ENCODE assay signal across 8 cellular contexts in genomic region chr22:30649430-30650007, GRCh38. TPM values are rescaled to one million over a fixed set of nuclear protein-coding genes. Genes with fewer than 3 reads are reported as not detected.
DNase-seq lines count a peak whose midpoint lies in the region; ATAC-seq, FAIRE-seq and TF ChIP-seq lines count a peak whose summit lies in the region.

No MANE protein-coding gene starts in this region.

- TF ChIP-seq EP300 in HepG2 (IDR thresholded peaks at IDR 0.05; ENCODE audit: low read depth in 2 of 2, low read length in 2 of 2) (no peak), HepG2 (CRISPR knock-in tag; IDR thresholded peaks at IDR 0.05; ENCODE audit: borderline replicate concordance) (no peak)

- peaks cover 25% of the 10 kb centered on the region for H3K4me1 Mint-ChIP-seq in T-helper 2 cell treated with Interferon-gamma antibody and Interleukin-4, amounts not matched to agents 5 μg/mL and 100 μg/mL, for 36 hours (ENCODE audit: low read depth)

- peaks cover 3% of the 10 kb centered on the region for H3K36me3 Mint-ChIP-seq in T-helper 2 cell treated with Interferon-gamma antibody and Interleukin-4, amounts not matched to agents 5 μg/mL and 100 μg/mL, for 36 hours (ENCODE audit: low read depth)

- H3K9me3 ChIP-seq in adipocyte (ENCODE audit: control insufficient read depth, low read length) = no peaks in the 10 kb centered on the region
- H3K9me3 ChIP-seq in HepG2 (ENCODE audit: low read length) = no peaks in the 10 kb centered on the region

- POLR2A ChIA-PET in HepG2 (lab: Yijun Ruan, JAX) = interaction anchor here (0.5 kb wide), 1 partner anchor 449 kb away, joined by 4 read pairs; no protein-coding TSS in a partner anchor

- TF ChIP-seq RAD21 in HepG2 (CRISPR knock-in tag; IDR thresholded peaks at IDR 0.05) = no peak

- H3K27me3 ChIP-seq in adipocyte (replicated peaks; ENCODE audit: control insufficient read depth, insufficient read depth, low read length) (no peaks in the 10 kb centered on the region), HepG2 (ENCODE audit: control insufficient read depth in 1 of 2, insufficient read depth in 2 of 2, low read length in 2 of 2) (no peaks in the 10 kb centered on the region)

- no peaks in the 10 kb centered on the region for H3K79me2 ChIP-seq in HepG2 (ENCODE audit: insufficient read depth, low read length)

- H3K36me3 ChIP-seq in adipocyte (ENCODE audit: control insufficient read depth, insufficient read depth, low read length, severe bottlenecking) (no peaks in the 10 kb centered on the region), HepG2 (replicated peaks in 1 of 2; ENCODE audit: control insufficient read depth in 1 of 2, insufficient read depth in 2 of 2, low read length in 2 of 2) (no peaks in the 10 kb centered on the region)

- BruUV-seq in HepG2 (replicated peaks; lab: Mats Ljungman, UMichigan) = no TSS peak

- intact Hi-C loops in HepG2 (cut with micrococcal nuclease; ENCODE audit: unreplicated experiment) = no loop called here

- no peak overlapping the region for H3K27ac ChIP-seq in HepG2 (ENCODE audit: extremely low read length, insufficient read depth, low read length)

- H3K4me3 ChIP-seq in AG10803 (ENCODE audit: low read length) (no peak overlapping the region), adipocyte (ENCODE audit: low read length) (no peak overlapping the region), HepG2 (replicated peaks in 1 of 3; ENCODE audit: insufficient read depth in 1 of 3, low read depth in 2 of 3, low read length in 3 of 3) (no peak overlapping the region)

- H3K27me3 Mint-ChIP-seq in T-helper 2 cell treated with Interferon-gamma antibody and Interleukin-4, amounts not matched to agents 5 μg/mL and 100 μg/mL, for 36 hours (ENCODE audit: low read depth) = no peaks in the 10 kb centered on the region

- no peak overlapping the region for H3K4me2 ChIP-seq in HepG2 (ENCODE audit: low read depth, low read length)

- H3K27ac Mint-ChIP-seq in T-helper 2 cell treated with Interferon-gamma antibody and Interleukin-4, amounts not matched to agents 5 μg/mL and 100 μg/mL, for 36 hours = peak overlapping the region; percentile 87

- in situ Hi-C loops in HepG2 (cut with HindIII; ENCODE audit: extremely low pct_ligation_motif_present, low pct_unique_long_range_greater_than_20kb) = no loop called here

- H2AFZ ChIP-seq in HepG2 (ENCODE audit: low read length) = no peak overlapping the region

- DNase-seq in AG10803 (ENCODE audit: low read depth) (peak; percentile 56), adipocyte (ENCODE audit: low read depth) (peak; percentile 66), HepG2 (ENCODE audit: low spot score) (no peak), cortex of kidney (lab: John Stamatoyannopoulos, UW) (no peak)
- peak; percentile 91 for DNase-seq in T-helper 2 cell treated with Interferon-gamma antibody and Interleukin-4, amounts not matched to agents 5 μg/mL and 100 μg/mL, for 36 hours (ENCODE audit: low spot score)
- DNase-seq in stimulated activated CD8-positive, alpha-beta memory T cell treated with anti-CD3 and anti-CD28 coated beads, Interleukin-7, amount 100 ng/mL, for 48 hours (ENCODE audit: extremely low read depth in 1 of 2, low read depth in 1 of 2) = peak; percentile 74 to 90

- CTCF ChIA-PET in HepG2 (lab: Yijun Ruan, JAX; ENCODE audit: low intra/inter-chr PET ratio, low total read pairs) = no interaction called here

- 0% methylated on average over 1 of the region's 7 CpGs for WGBS in HepG2 (ENCODE audit: low lambda C conversion rate)

- H3K9ac ChIP-seq in adipocyte (ENCODE audit: low read length) (no peak overlapping the region), HepG2 (ENCODE audit: insufficient read depth, low read depth, low read length) (no peak overlapping the region)

- no peaks in the 10 kb centered on the region for H4K20me1 ChIP-seq in HepG2 (ENCODE audit: insufficient read depth, low read length)

- TF ChIP-seq CTCF in AG10803 (conservative IDR thresholded peaks at IDR 0.05; ENCODE audit: low read length) = 0 out of 2 replicates have a peak, but pooled peaks have one; percentile 4
- no peak for TF ChIP-seq CTCF in HepG2 (CRISPR knock-in tag; IDR thresholded peaks at IDR 0.05)

- peaks cover 10% of the 10 kb centered on the region for H3K4me1 ChIP-seq in adipocyte (ENCODE audit: control insufficient read depth, insufficient read depth, low read length)
- H3K4me1 ChIP-seq in HepG2 (ENCODE audit: insufficient read depth, low read length) = no peaks in the 10 kb centered on the region

- ATAC-seq in HG02759 (IDR thresholded peaks at IDR 0.05; ENCODE audit: unreplicated experiment) (peak; percentile 90), HepG2 (peak; percentile 79), GM18861 (IDR thresholded peaks at IDR 0.05; ENCODE audit: unreplicated experiment) (no peak)

- H3K9me3 Mint-ChIP-seq in T-helper 2 cell treated with Interferon-gamma antibody and Interleukin-4, amounts not matched to agents 5 μg/mL and 100 μg/mL, for 36 hours = no peaks in the 10 kb centered on the region

- no peak overlapping the region for H3K4me3 Mint-ChIP-seq in T-helper 2 cell treated with Interferon-gamma antibody and Interleukin-4, amounts not matched to agents 5 μg/mL and 100 μg/mL, for 36 hours

- TF ChIP-seq POLR2A in HepG2 (IDR thresholded peaks at IDR 0.05; ENCODE audit: insufficient read depth in 1 of 2, low read depth in 2 of 2, low read length in 2 of 2) = no peak

- FAIRE-seq in HepG2 (lab: Jason Lieb, UNC) = no peak

RNA-seq across cellular contexts. Expression of gene SLC35E4, which starts 13.9 kb away (rescaled TPM):
- 0.15 TPM in 1 of 2 replicates, not detected in the other for total RNA-seq in HepG2 (2016; rRNA removed; fragmentation: Illumina TruSeq; extraction: Trizol)
- 0.09 TPM in 1 of 2 replicates, not detected in the other for total RNA-seq in HepG2 (2016; cell fraction: cytosol; rRNA removed; fragmentation: Illumina TruSeq; extraction: Trizol; ENCODE audit: low read depth)
- total RNA-seq in HepG2 (2016; cell fraction: insoluble cytoplasmic fraction; rRNA removed; fragmentation: Illumina TruSeq; extraction: Trizol) = 0.13 TPM in 1 of 2 replicates, not detected in the other
- 0.14 TPM in 1 of 2 replicates, not detected in the other for total RNA-seq in HepG2 (2016; cell fraction: membrane; rRNA removed; fragmentation: Illumina TruSeq; extraction: Trizol)
- 0.12 and 0.16 TPM in 2 replicates for total RNA-seq in HepG2 (2016; cell fraction: nucleus; rRNA removed; fragmentation: Illumina TruSeq; extraction: Trizol)
- 0.07 and 0.13 TPM in 2 replicates for polyA plus RNA-seq in HepG2 (2011; rRNA removed)
- polyA plus RNA-seq in HepG2 (2011; cell fraction: cytosol; rRNA removed) = 0.09 and 0.17 TPM in 2 replicates
- polyA plus RNA-seq in HepG2 (2011; cell fraction: nucleus; rRNA removed) = 0.10 TPM in 1 of 2 replicates, not detected in the other
- polyA plus RNA-seq in HepG2 (2012) = 0.07 and 0.08 TPM in 2 replicates
- not detected in 2 replicates for polyA plus RNA-seq in HepG2 (2016; cell fraction: cytosol; fragmentation: Illumina TruSeq; extraction: Trizol; ENCODE audit: low read depth)
- 0.09 TPM in 1 of 2 replicates, not detected in the other for polyA plus RNA-seq in HepG2 (2016; cell fraction: insoluble cytoplasmic fraction; fragmentation: Illumina TruSeq; extraction: Trizol; ENCODE audit: low read depth)
- polyA plus RNA-seq in HepG2 (2016; cell fraction: membrane; fragmentation: Illumina TruSeq; extraction: Trizol; ENCODE audit: low read depth) = 0.06 TPM in 1 of 2 replicates, not detected in the other
- 0.33 TPM in 1 of 2 replicates, not detected in the other for polyA plus RNA-seq in HepG2 (2016; cell fraction: nucleus; fragmentation: Illumina TruSeq; extraction: Trizol; ENCODE audit: insufficient read depth, low read depth)
- 0.12 and 3.3 TPM in 2 replicates for polyA minus RNA-seq in HepG2 (2011; rRNA and poly(A)+ RNA removed; ENCODE audit: low replicate concordance)
- polyA minus RNA-seq in HepG2 (2011; cell fraction: cytosol; rRNA and poly(A)+ RNA removed) = 0.18 TPM in 1 of 2 replicates, not detected in the other
- polyA minus RNA-seq in HepG2 (2011; cell fraction: nucleus; rRNA and poly(A)+ RNA removed) = not detected in 2 replicates

RNA-seq across cellular contexts. Expression of gene DUSP18, which starts 18.2 kb away (rescaled TPM):
- total RNA-seq in HepG2 (2016; rRNA removed; fragmentation: Illumina TruSeq; extraction: Trizol) = 1.4 and 2.0 TPM in 2 replicates
- total RNA-seq in HepG2 (2016; cell fraction: cytosol; rRNA removed; fragmentation: Illumina TruSeq; extraction: Trizol; ENCODE audit: low read depth) = 0.44 and 1.1 TPM in 2 replicates
- 1.2 and 1.4 TPM in 2 replicates for total RNA-seq in HepG2 (2016; cell fraction: insoluble cytoplasmic fraction; rRNA removed; fragmentation: Illumina TruSeq; extraction: Trizol)
- 2.3 and 2.4 TPM in 2 replicates for total RNA-seq in HepG2 (2016; cell fraction: membrane; rRNA removed; fragmentation: Illumina TruSeq; extraction: Trizol)
- total RNA-seq in HepG2 (2016; cell fraction: nucleus; rRNA removed; fragmentation: Illumina TruSeq; extraction: Trizol) = 0.91 and 1.3 TPM in 2 replicates
- polyA plus RNA-seq in HepG2 (2011; rRNA removed) = 2.1 and 2.3 TPM in 2 replicates
- polyA plus RNA-seq in HepG2 (2011; cell fraction: cytosol; rRNA removed) = 2.6 and 2.8 TPM in 2 replicates
- 2.1 and 2.7 TPM in 2 replicates for polyA plus RNA-seq in HepG2 (2011; cell fraction: nucleus; rRNA removed)
- polyA plus RNA-seq in HepG2 (2012) = 0.81 and 0.87 TPM in 2 replicates
- polyA plus RNA-seq in HepG2 (2016; cell fraction: cytosol; fragmentation: Illumina TruSeq; extraction: Trizol; ENCODE audit: low read depth) = 1.1 and 1.7 TPM in 2 replicates
- polyA plus RNA-seq in HepG2 (2016; cell fraction: insoluble cytoplasmic fraction; fragmentation: Illumina TruSeq; extraction: Trizol; ENCODE audit: low read depth) = 1.6 and 1.7 TPM in 2 replicates
- 1.8 and 2.1 TPM in 2 replicates for polyA plus RNA-seq in HepG2 (2016; cell fraction: membrane; fragmentation: Illumina TruSeq; extraction: Trizol; ENCODE audit: low read depth)
- 1.0 and 1.5 TPM in 2 replicates for polyA plus RNA-seq in HepG2 (2016; cell fraction: nucleus; fragmentation: Illumina TruSeq; extraction: Trizol; ENCODE audit: insufficient read depth, low read depth)
- polyA minus RNA-seq in HepG2 (2011; rRNA and poly(A)+ RNA removed; ENCODE audit: low replicate concordance) = 3.0 and 7.6 TPM in 2 replicates
- 0.79 and 1.8 TPM in 2 replicates for polyA minus RNA-seq in HepG2 (2011; cell fraction: cytosol; rRNA and poly(A)+ RNA removed)
- 1.3 and 1.7 TPM in 2 replicates for polyA minus RNA-seq in HepG2 (2011; cell fraction: nucleus; rRNA and poly(A)+ RNA removed)

RNA-seq across cellular contexts. Expression of gene TCN2, which starts 42.5 kb away (rescaled TPM):
- total RNA-seq in HepG2 (2016; rRNA removed; fragmentation: Illumina TruSeq; extraction: Trizol) = 0.31 TPM in 1 of 2 replicates, not detected in the other
- 0.30 TPM in 1 of 2 replicates, not detected in the other for total RNA-seq in HepG2 (2016; cell fraction: cytosol; rRNA removed; fragmentation: Illumina TruSeq; extraction: Trizol; ENCODE audit: low read depth)
- 0.15 and 0.45 TPM in 2 replicates for total RNA-seq in HepG2 (2016; cell fraction: insoluble cytoplasmic fraction; rRNA removed; fragmentation: Illumina TruSeq; extraction: Trizol)
- total RNA-seq in HepG2 (2016; cell fraction: membrane; rRNA removed; fragmentation: Illumina TruSeq; extraction: Trizol) = 0.17 and 0.28 TPM in 2 replicates
- 0.34 and 0.43 TPM in 2 replicates for total RNA-seq in HepG2 (2016; cell fraction: nucleus; rRNA removed; fragmentation: Illumina TruSeq; extraction: Trizol)
- polyA plus RNA-seq in HepG2 (2011; rRNA removed) = 0.29 and 0.67 TPM in 2 replicates
- polyA plus RNA-seq in HepG2 (2011; cell fraction: cytosol; rRNA removed) = 0.37 and 0.55 TPM in 2 replicates
- polyA plus RNA-seq in HepG2 (2011; cell fraction: nucleus; rRNA removed) = 0.35 and 0.59 TPM in 2 replicates
- polyA plus RNA-seq in HepG2 (2012) = 0.40 and 0.61 TPM in 2 replicates
- polyA plus RNA-seq in HepG2 (2016; cell fraction: cytosol; fragmentation: Illumina TruSeq; extraction: Trizol; ENCODE audit: low read depth) = 0.06 and 0.10 TPM in 2 replicates
- 0.20 and 0.21 TPM in 2 replicates for polyA plus RNA-seq in HepG2 (2016; cell fraction: insoluble cytoplasmic fraction; fragmentation: Illumina TruSeq; extraction: Trizol; ENCODE audit: low read depth)
- polyA plus RNA-seq in HepG2 (2016; cell fraction: membrane; fragmentation: Illumina TruSeq; extraction: Trizol; ENCODE audit: low read depth) = 0.16 and 0.31 TPM in 2 replicates
- polyA plus RNA-seq in HepG2 (2016; cell fraction: nucleus; fragmentation: Illumina TruSeq; extraction: Trizol; ENCODE audit: insufficient read depth, low read depth) = 0.53 and 0.63 TPM in 2 replicates
- polyA minus RNA-seq in HepG2 (2011; rRNA and poly(A)+ RNA removed; ENCODE audit: low replicate concordance) = 0.30 and 0.87 TPM in 2 replicates
- polyA minus RNA-seq in HepG2 (2011; cell fraction: cytosol; rRNA and poly(A)+ RNA removed) = not detected in 2 replicates
- 0.12 TPM in 1 of 2 replicates, not detected in the other for polyA minus RNA-seq in HepG2 (2011; cell fraction: nucleus; rRNA and poly(A)+ RNA removed)

RNA-seq across cellular contexts. Expression of gene OSBP2, which starts 45.2 kb away (rescaled TPM):
- 7.1 and 7.7 TPM in 2 replicates for total RNA-seq in HepG2 (2016; rRNA removed; fragmentation: Illumina TruSeq; extraction: Trizol)
- total RNA-seq in HepG2 (2016; cell fraction: cytosol; rRNA removed; fragmentation: Illumina TruSeq; extraction: Trizol; ENCODE audit: low read depth) = 1.9 and 2.2 TPM in 2 replicates
- total RNA-seq in HepG2 (2016; cell fraction: insoluble cytoplasmic fraction; rRNA removed; fragmentation: Illumina TruSeq; extraction: Trizol) = 8.2 and 8.7 TPM in 2 replicates
- 7.4 and 9.1 TPM in 2 replicates for total RNA-seq in HepG2 (2016; cell fraction: membrane; rRNA removed; fragmentation: Illumina TruSeq; extraction: Trizol)
- total RNA-seq in HepG2 (2016; cell fraction: nucleus; rRNA removed; fragmentation: Illumina TruSeq; extraction: Trizol) = 5.3 and 10.0 TPM in 2 replicates
- 5.0 and 7.9 TPM in 2 replicates for polyA plus RNA-seq in HepG2 (2011; rRNA removed)
- polyA plus RNA-seq in HepG2 (2011; cell fraction: cytosol; rRNA removed) = 3.8 and 4.7 TPM in 2 replicates
- polyA plus RNA-seq in HepG2 (2011; cell fraction: nucleus; rRNA removed) = 5.9 and 7.6 TPM in 2 replicates
- polyA plus RNA-seq in HepG2 (2012) = 4.1 and 4.4 TPM in 2 replicates
- polyA plus RNA-seq in HepG2 (2016; cell fraction: cytosol; fragmentation: Illumina TruSeq; extraction: Trizol; ENCODE audit: low read depth) = 3.0 and 5.0 TPM in 2 replicates
- 7.0 and 13.0 TPM in 2 replicates for polyA plus RNA-seq in HepG2 (2016; cell fraction: insoluble cytoplasmic fraction; fragmentation: Illumina TruSeq; extraction: Trizol; ENCODE audit: low read depth)
- 11.2 and 12.1 TPM in 2 replicates for polyA plus RNA-seq in HepG2 (2016; cell fraction: membrane; fragmentation: Illumina TruSeq; extraction: Trizol; ENCODE audit: low read depth)
- polyA plus RNA-seq in HepG2 (2016; cell fraction: nucleus; fragmentation: Illumina TruSeq; extraction: Trizol; ENCODE audit: insufficient read depth, low read depth) = 10.2 and 11.3 TPM in 2 replicates
- polyA minus RNA-seq in HepG2 (2011; rRNA and poly(A)+ RNA removed; ENCODE audit: low replicate concordance) = 7.4 and 90.6 TPM in 2 replicates
- polyA minus RNA-seq in HepG2 (2011; cell fraction: cytosol; rRNA and poly(A)+ RNA removed) = 2.9 and 4.3 TPM in 2 replicates
- polyA minus RNA-seq in HepG2 (2011; cell fraction: nucleus; rRNA and poly(A)+ RNA removed) = 6.0 and 6.8 TPM in 2 replicates

RNA-seq across cellular contexts. Expression of gene PES1, which starts 57.8 kb away (rescaled TPM):
- total RNA-seq in HepG2 (2016; rRNA removed; fragmentation: Illumina TruSeq; extraction: Trizol) = 94.7 and 111 TPM in 2 replicates
- total RNA-seq in HepG2 (2016; cell fraction: cytosol; rRNA removed; fragmentation: Illumina TruSeq; extraction: Trizol; ENCODE audit: low read depth) = 23.4 and 23.7 TPM in 2 replicates
- total RNA-seq in HepG2 (2016; cell fraction: insoluble cytoplasmic fraction; rRNA removed; fragmentation: Illumina TruSeq; extraction: Trizol) = 106 and 120 TPM in 2 replicates
- 37.9 and 40.4 TPM in 2 replicates for total RNA-seq in HepG2 (2016; cell fraction: membrane; rRNA removed; fragmentation: Illumina TruSeq; extraction: Trizol)
- 46.0 and 52.0 TPM in 2 replicates for total RNA-seq in HepG2 (2016; cell fraction: nucleus; rRNA removed; fragmentation: Illumina TruSeq; extraction: Trizol)
- 65.1 and 70.0 TPM in 2 replicates for polyA plus RNA-seq in HepG2 (2011; rRNA removed)
- 60.6 and 70.4 TPM in 2 replicates for polyA plus RNA-seq in HepG2 (2011; cell fraction: cytosol; rRNA removed)
- 79.4 and 94.0 TPM in 2 replicates for polyA plus RNA-seq in HepG2 (2011; cell fraction: nucleus; rRNA removed)
- polyA plus RNA-seq in HepG2 (2012) = 40.1 and 42.9 TPM in 2 replicates
- 14.6 and 17.1 TPM in 2 replicates for polyA plus RNA-seq in HepG2 (2016; cell fraction: cytosol; fragmentation: Illumina TruSeq; extraction: Trizol; ENCODE audit: low read depth)
- 110 and 112 TPM in 2 replicates for polyA plus RNA-seq in HepG2 (2016; cell fraction: insoluble cytoplasmic fraction; fragmentation: Illumina TruSeq; extraction: Trizol; ENCODE audit: low read depth)
- 26.4 and 29.2 TPM in 2 replicates for polyA plus RNA-seq in HepG2 (2016; cell fraction: membrane; fragmentation: Illumina TruSeq; extraction: Trizol; ENCODE audit: low read depth)
- polyA plus RNA-seq in HepG2 (2016; cell fraction: nucleus; fragmentation: Illumina TruSeq; extraction: Trizol; ENCODE audit: insufficient read depth, low read depth) = 76.3 and 79.7 TPM in 2 replicates
- 210 and 241 TPM in 2 replicates for polyA minus RNA-seq in HepG2 (2011; rRNA and poly(A)+ RNA removed; ENCODE audit: low replicate concordance)
- 36.6 and 46.5 TPM in 2 replicates for polyA minus RNA-seq in HepG2 (2011; cell fraction: cytosol; rRNA and poly(A)+ RNA removed)
- 50.9 and 67.1 TPM in 2 replicates for polyA minus RNA-seq in HepG2 (2011; cell fraction: nucleus; rRNA and poly(A)+ RNA removed)

Comparison
In these comparisons a context has a peak if more than half of its experiments do, and no peak if none do; other contexts are left out.
1. DNase-seq: peak in AG10803 (single experiment), T-helper 2 cell treated with Interferon-gamma antibody and Interleukin-4, amounts not matched to agents 5 μg/mL and 100 μg/mL, for 36 hours (single experiment), adipocyte (single experiment) and stimulated activated CD8-positive, alpha-beta memory T cell treated with anti-CD3 and anti-CD28 coated beads, Interleukin-7, amount 100 ng/mL, for 48 hours (2 of 2); none in HepG2 (single experiment) and cortex of kidney (single experiment).